8 cellular contexts compared by ENCODE assay signal in the genomic region with DNA sequence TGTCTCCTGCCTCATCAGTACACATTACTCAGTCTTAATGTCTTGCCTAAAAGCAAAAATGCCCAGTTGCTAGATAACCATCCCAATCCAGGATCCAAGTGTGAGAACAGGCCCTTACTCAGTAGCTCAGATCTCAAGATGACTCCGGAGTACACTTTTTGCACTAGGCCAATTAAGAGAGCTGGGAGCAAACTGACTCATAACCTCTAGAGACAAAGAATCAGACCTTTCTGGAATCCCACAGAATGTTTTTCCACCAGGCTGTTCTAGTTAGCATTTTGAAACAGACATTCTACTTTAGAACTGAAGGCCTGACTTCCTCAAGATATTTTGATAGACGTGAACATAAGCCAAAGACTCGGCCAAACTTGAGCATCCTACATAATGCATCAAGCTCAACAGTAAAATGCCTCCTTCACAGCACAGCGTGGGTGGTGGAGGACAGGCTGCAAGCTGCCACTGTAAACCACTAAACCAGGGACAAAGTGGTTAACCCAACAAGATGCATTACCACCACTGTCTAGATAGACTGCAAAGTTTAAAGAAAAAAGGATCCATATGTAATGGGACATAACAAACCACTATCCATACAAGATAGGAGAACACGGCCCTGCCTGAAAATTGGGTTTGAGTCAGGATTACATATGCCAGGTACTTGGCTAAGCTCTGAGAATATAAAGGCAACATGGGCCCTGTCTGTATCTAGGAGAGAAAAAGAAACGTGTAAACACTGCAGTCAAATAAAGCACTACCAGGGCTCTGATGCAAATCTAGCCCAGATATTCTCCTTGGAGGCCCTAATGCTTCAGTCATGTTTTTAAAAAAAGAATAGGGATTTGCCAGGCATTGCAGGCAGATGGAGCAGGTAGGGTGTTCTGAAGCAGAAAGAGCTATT. TPM values are rescaled to one million over a fixed set of nuclear protein-coding genes. Genes with fewer than 3 reads are reported as not detected.
DNase-seq lines count a peak whose midpoint lies in the region; ATAC-seq and TF ChIP-seq lines count a peak whose summit lies in the region.

No MANE protein-coding gene starts in this region.

- no peaks in the 10 kb centered on the region for H3K27me3 ChIP-seq in GM23338 (ENCODE audit: insufficient read depth)

- peaks cover 81% of the 10 kb centered on the region for H3K36me3 Mint-ChIP-seq in GM23338 (ENCODE audit: low read depth)
- peaks cover 86% of the 10 kb centered on the region for H3K36me3 Mint-ChIP-seq in activated CD8-positive, alpha-beta T cell treated with anti-CD3 and anti-CD28 coated beads, Interleukin-2, amount 10 ng/mL, durations not matched to agents 7 days and 5 days (ENCODE audit: low read depth)

- 0 out of 2 replicates have a peak overlapping the region, but pooled peaks have one; percentile 17 for H3K27ac ChIP-seq in GM23338 (ENCODE audit: low read depth)

- CTCF ChIA-PET in activated CD8-positive, alpha-beta T cell treated with anti-CD3 and anti-CD28 coated beads, Interleukin-2, amount 10 ng/mL, durations not matched to agents 7 days and 5 days (lab: Charles Lee): interaction anchor here (0.5 to 2.8 kb wide), 15 partner anchors 11 to 131 kb away, joined by 3 to 14 read pairs (median 4); partner anchors contain the start of genes APOL2 and MYH9

- ATAC-seq in GM23338: no peak
- ATAC-seq in activated CD8-positive, alpha-beta T cell treated with anti-CD3 and anti-CD28 coated beads, Interleukin-2, amount 10 ng/mL, durations not matched to agents 7 days and 5 days: peak; percentile 31

- no peak overlapping the region for H3K27ac Mint-ChIP-seq in GM23338
- peak overlapping the region; percentile 83 for H3K27ac Mint-ChIP-seq in activated CD8-positive, alpha-beta T cell treated with anti-CD3 and anti-CD28 coated beads, Interleukin-2, amount 10 ng/mL, durations not matched to agents 7 days and 5 days

- H3K9me3 Mint-ChIP-seq in GM23338: no peaks in the 10 kb centered on the region
- H3K9me3 Mint-ChIP-seq in activated CD8-positive, alpha-beta T cell treated with anti-CD3 and anti-CD28 coated beads, Interleukin-2, amount 10 ng/mL, durations not matched to agents 7 days and 5 days (ENCODE audit: insufficient read depth): no peaks in the 10 kb centered on the region

- H3K4me3 ChIP-seq in GM23338: no peak overlapping the region

- H3K4me1 ChIP-seq in GM23338 (ENCODE audit: insufficient read depth): peaks cover 23% of the 10 kb centered on the region

- peaks cover 36% of the 10 kb centered on the region for H3K36me3 ChIP-seq in GM23338 (ENCODE audit: insufficient read depth)

- no peak overlapping the region for H3K4me3 Mint-ChIP-seq in GM23338
- peak overlapping the region; percentile 1 for H3K4me3 Mint-ChIP-seq in activated CD8-positive, alpha-beta T cell treated with anti-CD3 and anti-CD28 coated beads, Interleukin-2, amount 10 ng/mL, durations not matched to agents 7 days and 5 days

- H3K79me2 ChIP-seq in GM23338 (replicated peaks; ENCODE audit: insufficient read depth): peaks cover 86% of the 10 kb centered on the region

- DNase-seq in GM23338 (ENCODE audit: low spot score) (no peak), fibroblast of the conjunctiva (ENCODE audit: low read depth) (peak; percentile 64), NCI-H2029 treated with DMSO at 0.1 percent for 48 hours (lab: John Stamatoyannopoulos, UW) (no peak), NCI-H1048 (lab: John Stamatoyannopoulos, UW) (no peak), NCI-H774 (lab: John Stamatoyannopoulos, UW) (no peak)
- DNase-seq in activated CD8-positive, alpha-beta T cell treated with anti-CD3 and anti-CD28 coated beads, Interleukin-2, amount 10 ng/mL, durations not matched to agents 7 days and 5 days: peak; percentile 55
- DNase-seq in stimulated activated CD4-positive, alpha-beta T cell treated with anti-CD3 and anti-CD28 coated beads, TNF-alpha, amount 100 ng/mL, for 24 hours (ENCODE audit: low read depth in 3 of 3): peak in 2 of 3 experiments; percentile 21 to 44
- DNase-seq in activated CD4-positive, CD25-positive, alpha-beta regulatory T cell (lab: John Stamatoyannopoulos, UW): no peak

- POLR2A ChIA-PET in activated CD8-positive, alpha-beta T cell treated with anti-CD3 and anti-CD28 coated beads, Interleukin-2, amount 10 ng/mL, durations not matched to agents 7 days and 5 days (lab: Charles Lee): interaction anchor here (0.7 to 2.0 kb wide), 5 partner anchors 11 to 967 kb away, joined by 3 to 8 read pairs (median 4); no protein-coding TSS in a partner anchor

- peaks cover 5% of the 10 kb centered on the region for H3K27me3 Mint-ChIP-seq in GM23338 (ENCODE audit: insufficient read depth, low read depth, poor library complexity)
- H3K27me3 Mint-ChIP-seq in activated CD8-positive, alpha-beta T cell treated with anti-CD3 and anti-CD28 coated beads, Interleukin-2, amount 10 ng/mL, durations not matched to agents 7 days and 5 days (ENCODE audit: low read depth): no peaks in the 10 kb centered on the region

- H3K4me1 Mint-ChIP-seq in GM23338: peaks cover 56% of the 10 kb centered on the region
- peaks cover 98% of the 10 kb centered on the region for H3K4me1 Mint-ChIP-seq in activated CD8-positive, alpha-beta T cell treated with anti-CD3 and anti-CD28 coated beads, Interleukin-2, amount 10 ng/mL, durations not matched to agents 7 days and 5 days (ENCODE audit: low read depth)

- no peak overlapping the region for H3K4me2 ChIP-seq in GM23338

- H3K9me2 ChIP-seq in GM23338 (ENCODE audit: insufficient read depth): no peaks in the 10 kb centered on the region

- H4K20me1 ChIP-seq in GM23338 (replicated peaks; ENCODE audit: insufficient read depth): peaks cover 49% of the 10 kb centered on the region

- no peak overlapping the region for H2AFZ ChIP-seq in GM23338

- no peak for TF ChIP-seq CTCF in GM23338 (conservative IDR thresholded peaks at IDR 0.05; ENCODE audit: low read depth in 2 of 2)

- peaks cover 3% of the 10 kb centered on the region; the same call in 1 of the 2 replicates for H3F3A ChIP-seq in GM23338 (replicated peaks; ENCODE audit: low read depth)

TF ChIP-seq in GM23338, 12 proteins besides CTCF, POLR2A, EP300 and RAD21:
- no peak for TF ChIP-seq STAT1 (IDR thresholded peaks at IDR 0.05; ENCODE audit: unreplicated experiment)

RNA-seq across cellular contexts. Expression of gene MYH9, which starts 48.3 kb away (rescaled TPM):
- total RNA-seq in GM23338 (2014; rRNA removed; shearing (Covaris generic)): 204 and 233 TPM in 2 replicates
- polyA plus RNA-seq in GM23338 (2016; fragmentation: Nextera tagmentation; extraction: Ambion mirVana): 55.4 and 58.4 TPM in 2 replicates
- 100 to 1,000 TPM; 857 to 883 TPM for total RNA-seq in activated CD8-positive, alpha-beta T cell treated with anti-CD3 and anti-CD28 coated beads, Interleukin-2, amount 10 ng/mL, durations not matched to agents 7 days and 5 days

Comparison
In these comparisons a context has a peak if more than half of its experiments do, and no peak if none do; other contexts are left out.
1. DNase-seq: peak in activated CD8-positive, alpha-beta T cell treated with anti-CD3 and anti-CD28 coated beads, Interleukin-2, amount 10 ng/mL, durations not matched to agents 7 days and 5 days (single experiment), fibroblast of the conjunctiva (single experiment) and stimulated activated CD4-positive, alpha-beta T cell treated with anti-CD3 and anti-CD28 coated beads, TNF-alpha, amount 100 ng/mL, for 24 hours (2 of 3); none in GM23338 (single experiment), NCI-H2029 treated with DMSO at 0.1 percent for 48 hours (single experiment), activated CD4-positive, CD25-positive, alpha-beta regulatory T cell (0 of 4), NCI-H1048 (single experiment) and NCI-H774 (single experiment).